ENCODE assay signal across 1 cellular context in the genomic region with DNA sequence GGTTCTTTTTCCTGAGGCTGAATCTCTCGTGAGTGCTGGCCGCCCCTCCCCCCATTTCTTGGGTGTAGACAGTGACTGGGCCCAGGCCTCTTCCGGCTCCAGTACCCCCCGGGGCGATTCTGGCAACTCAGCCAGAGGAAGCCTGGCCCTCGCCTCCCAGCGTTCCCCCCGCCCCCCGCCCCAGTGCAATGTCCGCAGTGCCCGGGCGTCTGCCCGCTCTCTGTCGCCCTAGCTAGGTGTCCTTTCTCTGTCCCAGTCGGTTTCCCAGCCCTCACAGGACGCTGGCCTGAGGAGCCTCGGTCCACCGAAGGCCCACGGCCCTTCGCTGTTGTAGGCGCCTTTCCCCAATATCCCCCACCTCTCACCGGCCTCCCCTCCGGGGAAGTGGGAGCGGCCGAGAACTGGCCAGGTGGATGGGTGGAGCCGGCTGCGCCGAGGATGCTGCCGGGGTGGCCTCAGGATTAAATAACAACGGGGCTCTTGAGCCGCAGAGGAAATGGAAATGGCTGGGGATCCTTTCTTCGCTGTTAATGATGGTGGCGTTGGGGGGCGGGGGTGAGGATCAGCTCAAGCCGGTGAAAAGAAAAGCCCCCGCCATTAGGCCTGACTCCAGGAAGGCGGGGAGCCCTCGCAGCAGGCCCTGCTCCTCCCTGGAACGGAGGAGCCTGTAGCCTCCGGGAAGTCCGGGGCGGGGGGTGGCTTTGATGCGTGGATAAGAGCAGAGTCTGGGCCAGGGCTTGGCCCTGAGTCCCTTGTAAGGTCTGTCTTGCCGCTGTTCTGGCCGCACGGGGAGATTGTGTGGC.
TF ChIP-seq lines count a peak whose summit lies in the region.

No MANE protein-coding gene starts in this region.

TF ChIP-seq in HCT116, 20 proteins besides CTCF, POLR2A, EP300 and RAD21 (continued from another document):
- no peak for TF ChIP-seq CBX3 (IDR thresholded peaks at IDR 0.05; ENCODE audit: low read depth)
- TF ChIP-seq, protein P1, sequence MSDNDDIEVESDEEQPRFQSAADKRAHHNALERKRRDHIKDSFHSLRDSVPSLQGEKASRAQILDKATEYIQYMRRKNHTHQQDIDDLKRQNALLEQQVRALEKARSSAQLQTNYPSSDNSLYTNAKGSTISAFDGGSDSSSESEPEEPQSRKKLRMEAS (IDR thresholded peaks at IDR 0.05), result no peak
TF ChIP-seq in HCT116: peak in this region for 4.
